In genomic region chr9:126234681-126235349, GRCh38 we compare ENCODE assay signal across 21 cellular contexts.
"Had no signal": no experiment of that assay in that cellular context is flagged by ENCODE, and none has a peak within 500 bp of the region (broad histone marks: within the 10 kb centered on the region; RNA-seq: fewer than 3 reads in every experiment).

No MANE protein-coding gene starts in this region.

- H3K9me3 Mint-ChIP-seq: natural killer cell; stimulated activated effector memory CD8-positive, alpha-beta T cell treated with anti-CD3 and anti-CD28 coated beads, Interleukin-12 subunit alpha, Interleukin-12 subunit beta, amount 100 ng/mL, for 72 hours had no signal

- H3K9me3 ChIP-seq: psoas muscle, sigmoid colon, stomach, thyroid gland, vagina had no signal

- H3K4me1 ChIP-seq: psoas muscle, sigmoid colon, stomach, vagina had no signal

- H3K27me3 ChIP-seq: sigmoid colon, stomach, thyroid gland, vagina had no signal

- H3K36me3 Mint-ChIP-seq: memory B cell; natural killer cell; stimulated activated effector memory CD8-positive, alpha-beta T cell treated with anti-CD3 and anti-CD28 coated beads, Interleukin-12 subunit alpha, Interleukin-12 subunit beta, amount 100 ng/mL, for 72 hours had no signal

- H3K36me3 ChIP-seq: sigmoid colon, stomach, thyroid gland, vagina had no signal

- H3K27ac Mint-ChIP-seq: memory B cell; natural killer cell; stimulated activated effector memory CD8-positive, alpha-beta T cell treated with anti-CD3 and anti-CD28 coated beads, Interleukin-12 subunit alpha, Interleukin-12 subunit beta, amount 100 ng/mL, for 72 hours had no signal

- H3K4me1 Mint-ChIP-seq: natural killer cell; stimulated activated effector memory CD8-positive, alpha-beta T cell treated with anti-CD3 and anti-CD28 coated beads, Interleukin-12 subunit alpha, Interleukin-12 subunit beta, amount 100 ng/mL, for 72 hours had no signal

- DNase-seq: dermis blood vessel endothelial cell; effector memory CD4-positive, alpha-beta T cell; erythroblast; hypothalamus; natural killer cell; nucleus accumbens; psoas muscle; right cardiac atrium; sigmoid colon; stimulated activated CD4-positive, alpha-beta T cell treated with anti-CD3 and anti-CD28 coated beads, Interleukin-2, amount 100 ng/mL, for 24 hours; stimulated activated CD4-positive, alpha-beta T cell treated with anti-CD3 and anti-CD28 coated beads, Interleukin-4, amount 100 ng/mL, for 24 hours; stimulated activated naive CD4-positive, alpha-beta T cell treated with Interleukin-2 at 50 U/mL for 16 hours; stomach; thyroid gland; trophoblast cell had no signal

- H3K4me3 Mint-ChIP-seq: memory B cell; natural killer cell; stimulated activated effector memory CD8-positive, alpha-beta T cell treated with anti-CD3 and anti-CD28 coated beads, Interleukin-12 subunit alpha, Interleukin-12 subunit beta, amount 100 ng/mL, for 72 hours had no signal

- H3K4me3 ChIP-seq: coronary artery, lung, psoas muscle, sigmoid colon, stomach, thyroid gland, vagina had no signal

- H3K27ac ChIP-seq: coronary artery, psoas muscle, sigmoid colon, stomach, thyroid gland, vagina had no signal

- ATAC-seq: left lobe of liver; natural killer cell; psoas muscle; right cardiac atrium; stimulated activated effector memory CD8-positive, alpha-beta T cell treated with anti-CD3 and anti-CD28 coated beads, Interleukin-12 subunit alpha, Interleukin-12 subunit beta, amount 100 ng/mL, for 72 hours had no signal
